Comparison of ENCODE assay signal across 24 cellular contexts in the genomic region with DNA sequence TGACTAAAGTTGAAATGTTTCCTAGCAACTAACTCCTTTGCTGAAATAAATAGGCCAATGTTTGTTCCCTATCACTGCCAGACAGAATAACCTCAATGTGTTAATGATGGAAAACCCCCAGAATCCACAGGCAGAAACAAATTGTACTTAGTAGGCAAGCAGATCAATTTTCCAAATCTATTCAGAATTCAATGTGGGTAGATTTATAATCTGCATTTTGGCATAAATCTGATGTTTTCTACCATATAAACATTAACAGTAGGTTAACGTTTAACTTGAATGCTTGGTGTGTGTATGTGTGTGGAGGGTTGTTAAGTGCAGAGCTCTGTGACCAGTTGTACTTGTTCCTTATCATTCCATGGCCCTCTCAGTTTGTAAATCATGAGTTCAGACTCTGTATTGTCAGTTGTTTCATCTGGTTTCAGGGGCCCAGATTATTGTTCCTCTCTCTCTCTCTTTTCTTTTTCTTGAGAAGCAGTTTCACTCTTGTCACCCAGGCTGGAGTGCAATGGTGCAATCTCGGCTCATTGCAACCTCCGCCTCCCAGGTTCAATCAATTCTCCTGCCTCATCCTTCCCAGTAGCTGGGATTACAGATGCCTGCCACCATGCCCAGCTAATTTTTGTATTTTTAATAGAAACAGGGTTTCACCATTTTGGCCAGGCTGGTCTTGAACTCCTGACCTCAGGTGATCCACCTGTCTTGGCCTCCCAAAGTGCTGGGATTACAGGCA. TPM values are rescaled to one million over a fixed set of nuclear protein-coding genes. Genes with fewer than 3 reads are reported as not detected.
DNase-seq lines count a peak whose midpoint lies in the region; FAIRE-seq and TF ChIP-seq lines count a peak whose summit lies in the region.
"Had no signal": no experiment of that assay in that cellular context is flagged by ENCODE, and none has a peak within 500 bp of the region (broad histone marks: within the 10 kb centered on the region; RNA-seq: fewer than 3 reads in every experiment).

No MANE protein-coding gene starts in this region.

- no peak overlapping the region for H3K9ac ChIP-seq in mesenchymal stem cell (ENCODE audit: low read length)
- H3K9ac ChIP-seq: GM23248 had no signal

- H3K4me1 ChIP-seq in mesenchymal stem cell (ENCODE audit: control insufficient read depth, insufficient read depth, low read depth, low read length) (peaks cover 7% of the 10 kb centered on the region), transverse colon (peaks cover 0 to 51% (median 23%) of the 10 kb centered on the region in 4 donors), right atrium auricular region (peaks cover 0 to 3% of the 10 kb centered on the region in 2 donors)
- H3K4me1 ChIP-seq: psoas muscle, thyroid gland had no signal

- peak overlapping the region; percentile 51 for H3K27ac ChIP-seq in mesenchymal stem cell (ENCODE audit: low read length, poor library complexity, severe bottlenecking)
- peak overlapping the region; percentile 79 to 82 (median 80) for H3K27ac ChIP-seq in transverse colon
- H3K27ac ChIP-seq in right atrium auricular region, result no peak overlapping the region
- H3K27ac ChIP-seq: gastroesophageal sphincter, GM23248, psoas muscle, SJSA1, thyroid gland had no signal

- H3K23ac ChIP-seq in mesenchymal stem cell (ENCODE audit: low read length in 2 of 2), result no peak overlapping the region

- TF ChIP-seq EP300 in transverse colon (IDR thresholded peaks at IDR 0.05; ENCODE audit: low read depth), result no peak

- no peak overlapping the region for H3K14ac ChIP-seq in mesenchymal stem cell (ENCODE audit: low read length in 2 of 2)

- intact Hi-C loops in transverse colon (cut with DNase I; ENCODE audit: low total_unique reads), result no loop called here

- H3K4me2 ChIP-seq in mesenchymal stem cell (ENCODE audit: low read length, poor library complexity, severe bottlenecking), result no peak overlapping the region
- H3K4me2 ChIP-seq: smooth muscle cell had no signal

- in situ Hi-C loops in transverse colon (cut with MboI; ENCODE audit: low pct_ligation_motif_present in 1 of 4, low pct_unique_long_range_greater_than_20kb in 1 of 4, low sequenced_read_pairs in 3 of 4), result no loop called here

- no peak overlapping the region for H2BK5ac ChIP-seq in mesenchymal stem cell (ENCODE audit: low read depth, low read length, poor library complexity, severe bottlenecking)

- no peak overlapping the region for H3K4me3 ChIP-seq in mesenchymal stem cell (ENCODE audit: insufficient read depth in 1 of 2, low read depth in 1 of 2, low read length in 2 of 2)
- no peak overlapping the region for H3K4me3 ChIP-seq in transverse colon
- no peak overlapping the region for H3K4me3 ChIP-seq in right atrium auricular region
- H3K4me3 ChIP-seq: gastroesophageal sphincter, GM23248, psoas muscle, SJSA1, smooth muscle cell, thyroid gland had no signal

- no peaks in the 10 kb centered on the region for H3K79me1 ChIP-seq in mesenchymal stem cell (replicated peaks; ENCODE audit: low read length, poor library complexity, severe bottlenecking)

- peaks cover 4 to 33% of the 10 kb centered on the region in 2 experiments for H3K36me3 ChIP-seq in mesenchymal stem cell (ENCODE audit: control insufficient read depth in 1 of 2, insufficient read depth in 2 of 2, low read depth in 1 of 2, low read length in 2 of 2)
- peaks cover 0 to 19% (median 8%) of the 10 kb centered on the region in 4 donors for H3K36me3 ChIP-seq in transverse colon
- H3K36me3 ChIP-seq in right atrium auricular region, result peaks cover 10% of the 10 kb centered on the region
- H3K36me3 ChIP-seq: SJSA1 had no signal

- no peak overlapping the region for H2AK5ac ChIP-seq in mesenchymal stem cell (ENCODE audit: low read length, severe bottlenecking)

- no peak for TF ChIP-seq CTCF in transverse colon (IDR thresholded peaks at IDR 0.05)
- TF ChIP-seq CTCF in right atrium auricular region (IDR thresholded peaks at IDR 0.05), result no peak

- 91% methylated on average over 2 of the region's 3 CpGs for WGBS in mesenchymal stem cell
- 40 to 53% methylated on average over 3 of the region's 3 CpGs for WGBS in transverse colon (ENCODE audit: low coverage in 1 of 2), 2 donors

- H3K27me3 ChIP-seq in mesenchymal stem cell (ENCODE audit: control insufficient read depth in 1 of 2, insufficient read depth in 1 of 2, low read length in 2 of 2), result no peaks in the 10 kb centered on the region
- H3K27me3 ChIP-seq in transverse colon, result no peaks in the 10 kb centered on the region
- H3K27me3 ChIP-seq in right atrium auricular region, result no peaks in the 10 kb centered on the region
- H3K27me3 ChIP-seq: gastroesophageal sphincter, SJSA1, thyroid gland had no signal

- DNase-seq in HT-29 (ENCODE audit: low spot score), result peak; percentile 45
- DNase-seq in mesenchymal stem cell, result peak; percentile 15
- DNase-seq in transverse colon, result no peak
- DNase-seq in frontal cortex (ENCODE audit: low spot score in 2 of 2), result no peak
- no peak for DNase-seq in right atrium auricular region (ENCODE audit: low spot score)
- no peak for DNase-seq in SHP77 treated with DMSO at 0.1 percent for 48 hours (lab: John Stamatoyannopoulos, UW)
- DNase-seq in COR-L47 (lab: John Stamatoyannopoulos, UW), result no peak
- DNase-seq: activated CD4-positive, alpha-beta T cell treated with anti-CD3 and anti-CD28 coated beads for 48 hours; AML-193; CD8-positive, alpha-beta memory T cell; effector CD4-positive, alpha-beta T cell; GM23248; NCI-H1417; NCI-H524; psoas muscle; stimulated activated naive CD4-positive, alpha-beta T cell; thyroid gland had no signal

- H2BK15ac ChIP-seq in mesenchymal stem cell (ENCODE audit: low read depth, poor library complexity, severe bottlenecking), result no peak overlapping the region

- H3K9me3 ChIP-seq in mesenchymal stem cell (ENCODE audit: control insufficient read depth, low read length), result no peaks in the 10 kb centered on the region
- no peaks in the 10 kb centered on the region for H3K9me3 ChIP-seq in transverse colon
- no peaks in the 10 kb centered on the region for H3K9me3 ChIP-seq in right atrium auricular region
- H3K9me3 ChIP-seq: gastroesophageal sphincter, psoas muscle, SJSA1, thyroid gland had no signal

- H2BK120ac ChIP-seq in mesenchymal stem cell (ENCODE audit: low read depth, low read length), result no peak overlapping the region

- H3K18ac ChIP-seq in mesenchymal stem cell (ENCODE audit: low read depth in 1 of 2, low read length in 2 of 2), result no peak overlapping the region

- no peak overlapping the region for H4K8ac ChIP-seq in mesenchymal stem cell (ENCODE audit: low read length)

- no peak overlapping the region for H4K91ac ChIP-seq in mesenchymal stem cell (ENCODE audit: low read length)

- peak; percentile 12 for TF ChIP-seq POLR2A in transverse colon (IDR thresholded peaks at IDR 0.05)

- no peak overlapping the region for H2BK12ac ChIP-seq in mesenchymal stem cell (ENCODE audit: low read length in 2 of 2)

- no peak overlapping the region for H2AFZ ChIP-seq in mesenchymal stem cell (ENCODE audit: low read depth, low read length)
- H2AFZ ChIP-seq: GM23248 had no signal

- peak; percentile 98 for FAIRE-seq in islet of Langerhans (lab: Jason Lieb, UNC)
- FAIRE-seq in frontal cortex (lab: Jason Lieb, UNC), result no peak
- FAIRE-seq: RCC 7860 had no signal

- no peak overlapping the region for H3K4ac ChIP-seq in mesenchymal stem cell (ENCODE audit: low read depth in 1 of 2, low read length in 2 of 2)

RNA-seq across cellular contexts. Expression of a gene that starts 32.8 kb away (rescaled TPM):
- 83.2 and 83.9 TPM in 2 replicates for total RNA-seq in HT-29 (2014; rRNA removed; shearing (Covaris generic))
- 28.7 TPM for polyA plus RNA-seq in mesenchymal stem cell (2013, experiment 1 of 2)
- polyA plus RNA-seq in mesenchymal stem cell (2013, experiment 2 of 2), result 26.6 TPM
- total RNA-seq in transverse colon (100 to 1,000 TPM; 101 to 333 (median 214) TPM), frontal cortex (7.7 TPM), right atrium auricular region (10 to 100 TPM; 42.7 to 43.1 TPM)

RNA-seq across cellular contexts. Expression of a gene that starts 42.2 kb away (rescaled TPM):
- total RNA-seq in HT-29 (2014; rRNA removed; shearing (Covaris generic)), result not detected in 2 replicates
- not detected for polyA plus RNA-seq in mesenchymal stem cell (2013, experiment 1 of 2)
- polyA plus RNA-seq in mesenchymal stem cell (2013, experiment 2 of 2), result not detected
- total RNA-seq in transverse colon, result 1 to 10 TPM in 2 of 4 donors, not detected in 2; 1.3 to 2.9 TPM
- not detected for total RNA-seq in frontal cortex
- total RNA-seq in right atrium auricular region, result not detected
- total RNA-seq: CD8-positive, alpha-beta memory T cell; cerebellum; GM23248; psoas muscle; SJSA1; thyroid gland had no signal
- polyA plus RNA-seq: CD8-positive, alpha-beta memory T cell; GM23248; keratinocyte; psoas muscle; smooth muscle cell had no signal

Comparison
In these comparisons a context has a peak if more than half of its experiments do, and no peak if none do; other contexts are left out.
1. DNase-seq: peak in HT-29 (single experiment) and mesenchymal stem cell (single experiment); none in transverse colon (single experiment), frontal cortex (0 of 2), right atrium auricular region (single experiment), SHP77 treated with DMSO at 0.1 percent for 48 hours (single experiment) and COR-L47 (single experiment).
2. H3K27ac ChIP-seq: peak in mesenchymal stem cell (single experiment) and transverse colon (4 of 4); none in right atrium auricular region (0 of 2).